In the genomic region with DNA sequence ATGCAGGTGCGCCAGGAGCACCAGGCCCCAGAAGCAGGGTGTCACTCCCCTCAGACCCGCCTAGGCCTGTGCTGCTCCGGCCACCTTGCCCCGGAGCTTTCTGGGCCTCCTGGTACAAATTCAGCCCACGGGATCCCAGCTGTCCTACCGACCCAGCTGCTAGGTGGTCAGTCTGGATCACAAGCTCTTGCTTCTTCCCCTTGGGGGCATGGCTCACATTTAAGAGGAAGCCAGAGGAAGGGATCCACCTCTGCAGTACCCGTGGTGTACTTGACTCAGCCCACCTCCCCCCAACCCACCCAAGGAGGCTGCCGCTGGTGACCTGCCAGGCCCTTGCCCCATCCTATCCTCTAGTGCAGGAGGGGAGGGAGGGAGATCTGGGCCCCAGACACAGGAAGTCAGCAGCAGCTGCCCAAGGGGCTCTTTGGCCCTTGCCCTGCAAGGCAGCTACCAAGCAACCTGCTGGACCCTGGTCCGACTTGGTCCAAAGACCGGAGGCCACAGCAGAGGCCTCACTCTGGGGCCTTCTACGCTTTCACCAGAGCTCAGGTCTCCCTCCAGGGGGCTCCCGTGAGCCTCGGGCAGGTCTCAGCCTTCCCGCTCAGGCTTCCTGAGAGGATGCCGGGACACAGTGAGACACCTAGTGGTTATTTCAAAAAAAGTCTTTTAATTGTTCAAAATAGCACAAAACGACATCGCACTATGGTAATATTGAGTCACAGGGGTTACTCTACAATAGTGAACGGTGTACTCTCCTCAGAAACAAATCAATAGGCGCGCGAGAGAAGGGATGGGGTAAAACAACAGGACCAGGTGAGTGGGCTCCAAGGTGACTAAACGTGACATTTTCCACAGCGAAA, we compare ENCODE assay signal across 8 cellular contexts. TPM values are rescaled to one million over a fixed set of nuclear protein-coding genes. Genes with fewer than 3 reads are reported as not detected.
DNase-seq lines count a peak whose midpoint lies in the region; ATAC-seq, FAIRE-seq and TF ChIP-seq lines count a peak whose summit lies in the region.

No MANE protein-coding gene starts in this region.

- no peak overlapping the region for H3K4me2 ChIP-seq in keratinocyte (ENCODE audit: control insufficient read depth, extremely low read depth, insufficient read depth, low read depth, low read length)

- H3K36me3 ChIP-seq in keratinocyte (ENCODE audit: control insufficient read depth in 2 of 2, extremely low read depth in 1 of 2, insufficient read depth in 2 of 2, low read length in 2 of 2) = peaks cover 6 to 20% of the 10 kb centered on the region in 2 experiments

- no peak overlapping the region for H3K9ac ChIP-seq in keratinocyte (ENCODE audit: control insufficient read depth, extremely low read depth, insufficient read depth, low read length)

- peaks cover 14% of the 10 kb centered on the region for H3K4me1 Mint-ChIP-seq in WTC11

- FAIRE-seq in keratinocyte (lab: Jason Lieb, UNC) = peak; percentile 79

- ATAC-seq in HG03280 (IDR thresholded peaks at IDR 0.05; ENCODE audit: unreplicated experiment) = peak; percentile 66
- ATAC-seq in WTC11 = peak; percentile 77

- no peaks in the 10 kb centered on the region for H3K27me3 Mint-ChIP-seq in WTC11 (ENCODE audit: low read depth)

- no peak overlapping the region for H2AFZ ChIP-seq in keratinocyte (ENCODE audit: control insufficient read depth, low read length)

- POLR2A ChIA-PET in WTC11 (lab: Charles Lee) = no interaction called here

- TF ChIP-seq CTCF in WTC11 (IDR thresholded peaks at IDR 0.05) = no peak
- TF ChIP-seq CTCF in cardiac fibroblast (IDR thresholded peaks at IDR 0.05; ENCODE audit: low read depth, low read length) = peak; percentile 88
- TF ChIP-seq CTCF in keratinocyte (optimal IDR thresholded peaks at IDR 0.05 in 1 of 3, IDR thresholded peaks at IDR 0.05 in 1 of 3, conservative IDR thresholded peaks at IDR 0.05 in 1 of 3; ENCODE audit: extremely low read depth in 1 of 3, insufficient read depth in 2 of 3, low read length in 3 of 3) = peak in 2 of 3 experiments; percentile 83 to 85

- no peaks in the 10 kb centered on the region for H3K9me1 ChIP-seq in keratinocyte (ENCODE audit: control insufficient read depth, extremely low read depth, insufficient read depth, low read length)

- no peaks in the 10 kb centered on the region for H3K79me2 ChIP-seq in keratinocyte (ENCODE audit: control insufficient read depth, insufficient read depth, low read length)

- no peaks in the 10 kb centered on the region for H3K4me1 ChIP-seq in keratinocyte (ENCODE audit: control insufficient read depth, extremely low read depth, insufficient read depth, low read length)

- peak; percentile 85 for DNase-seq in SIG-M5 treated with dmso at 0.1 percent for 504 hours (lab: John Stamatoyannopoulos, UW; ENCODE audit: unreplicated experiment)
- no peak for DNase-seq in SIG-M5 (lab: John Stamatoyannopoulos, UW)
- peak; percentile 48 for DNase-seq in NCI-H2227 treated with DMSO at 0.1 percent for 48 hours (lab: John Stamatoyannopoulos, UW)
- DNase-seq in WTC11 (ENCODE audit: low spot score) = peak; percentile 85
- peak; percentile 81 to 85 for DNase-seq in cardiac fibroblast (ENCODE audit: low read depth in 2 of 2)
- DNase-seq in keratinocyte (ENCODE audit: low read depth, low spot score) = no peak
- DNase-seq in stimulated activated CD4-positive, alpha-beta T cell treated with anti-CD3 and anti-CD28 coated beads, Interleukin-2, amount 100 ng/mL, for 48 hours = peak; percentile 67 to 81

- H3K27ac Mint-ChIP-seq in WTC11 = peak overlapping the region; percentile 97

- no peak overlapping the region for H3K27ac ChIP-seq in keratinocyte (ENCODE audit: control insufficient read depth, insufficient read depth, low read length)

- dilution Hi-C loops in keratinocyte (cut with MboI; ENCODE audit: extremely low pct_ligation_motif_present, low sequenced_read_pairs) = no loop called here

- no peaks in the 10 kb centered on the region for H3K9me3 ChIP-seq in keratinocyte (ENCODE audit: control insufficient read depth, low read depth, low read length)

- H3K4me3 ChIP-seq in cardiac fibroblast (replicated peaks in 1 of 2; ENCODE audit: low read depth in 2 of 2, low read length in 2 of 2) (no peak overlapping the region), keratinocyte (ENCODE audit: control insufficient read depth in 2 of 3, extremely low read depth in 1 of 3, insufficient read depth in 2 of 3, low read depth in 1 of 3, low read length in 3 of 3) (no peak overlapping the region)

- CTCF ChIA-PET in WTC11 (lab: Charles Lee) = interaction anchor here (0.5 to 7.3 kb wide), 39 partner anchors 9 to 426 kb away, joined by 3 to 116 read pairs (median 4); a partner anchor contains a TSS

- H3K4me3 Mint-ChIP-seq in WTC11 = no peak overlapping the region

- peaks cover 16% of the 10 kb centered on the region for H3K36me3 Mint-ChIP-seq in WTC11

- no peaks in the 10 kb centered on the region for H4K20me1 ChIP-seq in keratinocyte (ENCODE audit: control insufficient read depth, extremely low read depth, insufficient read depth, low read length)

- H3K27me3 ChIP-seq in keratinocyte (ENCODE audit: control insufficient read depth, extremely low read depth, insufficient read depth, low read length) = no peaks in the 10 kb centered on the region

- no peaks in the 10 kb centered on the region for H3K9me3 Mint-ChIP-seq in WTC11

TF ChIP-seq in WTC11, 78 proteins besides CTCF, POLR2A, EP300 and RAD21 (continues in another document):
- TF ChIP-seq ETV6 (CRISPR knock-in tag; IDR thresholded peaks at IDR 0.05) (no peak), NFE2L1 (CRISPR knock-in tag; IDR thresholded peaks at IDR 0.05) (no peak)
- TF ChIP-seq, protein P1, sequence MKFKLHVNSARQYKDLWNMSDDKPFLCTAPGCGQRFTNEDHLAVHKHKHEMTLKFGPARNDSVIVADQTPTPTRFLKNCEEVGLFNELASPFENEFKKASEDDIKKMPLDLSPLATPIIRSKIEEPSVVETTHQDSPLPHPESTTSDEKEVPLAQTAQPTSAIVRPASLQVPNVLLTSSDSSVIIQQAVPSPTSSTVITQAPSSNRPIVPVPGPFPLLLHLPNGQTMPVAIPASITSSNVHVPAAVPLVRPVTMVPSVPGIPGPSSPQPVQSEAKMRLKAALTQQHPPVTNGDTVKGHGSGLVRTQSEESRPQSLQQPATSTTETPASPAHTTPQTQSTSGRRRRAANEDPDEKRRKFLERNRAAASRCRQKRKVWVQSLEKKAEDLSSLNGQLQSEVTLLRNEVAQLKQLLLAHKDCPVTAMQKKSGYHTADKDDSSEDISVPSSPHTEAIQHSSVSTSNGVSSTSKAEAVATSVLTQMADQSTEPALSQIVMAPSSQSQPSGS (CRISPR knock-in tag; IDR thresholded peaks at IDR 0.05; ENCODE audit: borderline replicate concordance, low read depth) = no peak

RNA-seq across cellular contexts. Expression of a gene that starts 2.7 kb away (rescaled TPM):
- 14.0 to 18.6 TPM (median 16.2 TPM) in 3 replicates for total RNA-seq in WTC11 (2021)
- polyA plus RNA-seq in keratinocyte = 0.08 to 0.40 TPM (median 0.16 TPM) in 3 replicates
- polyA plus RNA-seq in keratinocyte (2011; ENCODE audit: low read depth) = 0.77 TPM
- polyA plus RNA-seq in keratinocyte (2011; cell fraction: cytosol; rRNA removed) = 0.23 TPM in 1 of 2 replicates, not detected in the other
- polyA plus RNA-seq in keratinocyte (2011; cell fraction: nucleus; rRNA removed) = 0.39 and 0.71 TPM in 2 replicates
- 0.08 and 1.6 TPM in 2 replicates for polyA plus RNA-seq in keratinocyte (2012; ENCODE audit: low replicate concordance)
- polyA minus RNA-seq in keratinocyte = 0.13 TPM in 1 of 3 replicates, not detected in the others
- not detected for polyA minus RNA-seq in keratinocyte (2011; cell fraction: cytosol; rRNA and poly(A)+ RNA removed)
- not detected in 2 replicates for polyA minus RNA-seq in keratinocyte (2011; cell fraction: nucleus; rRNA and poly(A)+ RNA removed)

RNA-seq across cellular contexts. Expression of a gene that starts 12.3 kb away (rescaled TPM):
- 97.1 to 107 TPM (median 101 TPM) in 3 replicates for total RNA-seq in WTC11 (2021)
- 103 to 149 TPM (median 112 TPM) in 3 replicates for polyA plus RNA-seq in keratinocyte
- polyA plus RNA-seq in keratinocyte (2011; ENCODE audit: low read depth) = 27.1 TPM
- polyA plus RNA-seq in keratinocyte (2011; cell fraction: cytosol; rRNA removed) = 120 and 137 TPM in 2 replicates
- 102 and 124 TPM in 2 replicates for polyA plus RNA-seq in keratinocyte (2011; cell fraction: nucleus; rRNA removed)
- polyA plus RNA-seq in keratinocyte (2012; ENCODE audit: low replicate concordance) = 84.8 and 171 TPM in 2 replicates
- polyA minus RNA-seq in keratinocyte = 71.1 to 133 TPM (median 107 TPM) in 3 replicates
- polyA minus RNA-seq in keratinocyte (2011; cell fraction: cytosol; rRNA and poly(A)+ RNA removed) = 77.3 TPM
- polyA minus RNA-seq in keratinocyte (2011; cell fraction: nucleus; rRNA and poly(A)+ RNA removed) = 27.0 and 27.8 TPM in 2 replicates

RNA-seq across cellular contexts. Expression of a gene that starts 21.1 kb away (rescaled TPM):
- total RNA-seq in WTC11 (2021) = 52.1 to 66.9 TPM (median 65.3 TPM) in 3 replicates
- 0.35 to 0.66 TPM (median 0.55 TPM) in 3 replicates for polyA plus RNA-seq in keratinocyte
- polyA plus RNA-seq in keratinocyte (2011; ENCODE audit: low read depth) = not detected
- 0.28 and 0.48 TPM in 2 replicates for polyA plus RNA-seq in keratinocyte (2011; cell fraction: cytosol; rRNA removed)
- 1.4 and 1.9 TPM in 2 replicates for polyA plus RNA-seq in keratinocyte (2011; cell fraction: nucleus; rRNA removed)
- 0.35 and 0.95 TPM in 2 replicates for polyA plus RNA-seq in keratinocyte (2012; ENCODE audit: low replicate concordance)
- 0.43 to 0.90 TPM (median 0.56 TPM) in 3 replicates for polyA minus RNA-seq in keratinocyte
- polyA minus RNA-seq in keratinocyte (2011; cell fraction: cytosol; rRNA and poly(A)+ RNA removed) = not detected
- polyA minus RNA-seq in keratinocyte (2011; cell fraction: nucleus; rRNA and poly(A)+ RNA removed) = 0.42 and 1.1 TPM in 2 replicates

RNA-seq across cellular contexts. Expression of a gene that starts 24.5 kb away (rescaled TPM):
- 121 to 130 TPM (median 125 TPM) in 3 replicates for total RNA-seq in WTC11 (2021)
- polyA plus RNA-seq in keratinocyte = 2.7 to 7.0 TPM (median 3.0 TPM) in 3 replicates
- polyA plus RNA-seq in keratinocyte (2011; ENCODE audit: low read depth) = 2.9 TPM
- polyA plus RNA-seq in keratinocyte (2011; cell fraction: cytosol; rRNA removed) = 4.0 and 8.5 TPM in 2 replicates
- 24.8 and 30.3 TPM in 2 replicates for polyA plus RNA-seq in keratinocyte (2011; cell fraction: nucleus; rRNA removed)
- 12.3 and 27.7 TPM in 2 replicates for polyA plus RNA-seq in keratinocyte (2012; ENCODE audit: low replicate concordance)
- polyA minus RNA-seq in keratinocyte = 6.0 to 128 TPM (median 11.0 TPM) in 3 replicates
- polyA minus RNA-seq in keratinocyte (2011; cell fraction: cytosol; rRNA and poly(A)+ RNA removed) = 18.2 TPM
- 29.6 and 34.1 TPM in 2 replicates for polyA minus RNA-seq in keratinocyte (2011; cell fraction: nucleus; rRNA and poly(A)+ RNA removed)

RNA-seq across cellular contexts. Expression of a gene that starts 25.4 kb away (rescaled TPM):
- 8.4 to 12.3 TPM (median 10.1 TPM) in 3 replicates for total RNA-seq in WTC11 (2021)
- polyA plus RNA-seq in keratinocyte = 6.6 to 13.1 TPM (median 7.5 TPM) in 3 replicates
- polyA plus RNA-seq in keratinocyte (2011; ENCODE audit: low read depth) = 1.6 TPM
- polyA plus RNA-seq in keratinocyte (2011; cell fraction: cytosol; rRNA removed) = 4.1 and 6.9 TPM in 2 replicates
- polyA plus RNA-seq in keratinocyte (2011; cell fraction: nucleus; rRNA removed) = 21.0 and 23.1 TPM in 2 replicates
- 6.4 and 8.9 TPM in 2 replicates for polyA plus RNA-seq in keratinocyte (2012; ENCODE audit: low replicate concordance)
- polyA minus RNA-seq in keratinocyte = 4.1 to 9.4 TPM (median 5.8 TPM) in 3 replicates
- polyA minus RNA-seq in keratinocyte (2011; cell fraction: cytosol; rRNA and poly(A)+ RNA removed) = 13.2 TPM
- polyA minus RNA-seq in keratinocyte (2011; cell fraction: nucleus; rRNA and poly(A)+ RNA removed) = 14.9 and 20.0 TPM in 2 replicates

Comparison
In these comparisons a context has a peak if more than half of its experiments do, and no peak if none do; other contexts are left out.
1. DNase-seq: peak in SIG-M5 treated with dmso at 0.1 percent for 504 hours (single experiment), NCI-H2227 treated with DMSO at 0.1 percent for 48 hours (single experiment), WTC11 (single experiment), cardiac fibroblast (2 of 2) and stimulated activated CD4-positive, alpha-beta T cell treated with anti-CD3 and anti-CD28 coated beads, Interleukin-2, amount 100 ng/mL, for 48 hours (2 of 2); none in SIG-M5 (single experiment) and keratinocyte (single experiment).